Comparison of ENCODE assay signal across 8 cellular contexts in genomic region chr14:73613046-73613383, GRCh38. TPM values are rescaled to one million over a fixed set of nuclear protein-coding genes. Genes with fewer than 3 reads are reported as not detected.
DNase-seq lines count a peak whose midpoint lies in the region; ATAC-seq, FAIRE-seq and TF ChIP-seq lines count a peak whose summit lies in the region.

No MANE protein-coding gene starts in this region.

- H3K9me3 ChIP-seq in T-helper 17 cell (ENCODE audit: control insufficient read depth, low read length, poor library complexity, severe bottlenecking) (no peaks in the 10 kb centered on the region), gastroesophageal sphincter (no peaks in the 10 kb centered on the region), psoas muscle (no peaks in the 10 kb centered on the region)

- no peak for TF ChIP-seq EP300 in gastroesophageal sphincter (IDR thresholded peaks at IDR 0.05)

- no peaks in the 10 kb centered on the region for H3K4me1 Mint-ChIP-seq in stimulated activated naive CD8-positive, alpha-beta T cell treated with anti-CD3 and anti-CD28 coated beads, Interleukin-15, Interleukin-2, amounts not matched to agents 100 ng/mL and 50 ng/mL, for 24 hours (ENCODE audit: low read depth)
- H3K4me1 Mint-ChIP-seq in T-helper 17 cell = peaks cover 2% of the 10 kb centered on the region

- H3K4me3 ChIP-seq in gastroesophageal sphincter = peak overlapping the region; percentile 53 to 77
- peak overlapping the region; percentile 86 for H3K4me3 ChIP-seq in psoas muscle

- H3K27ac ChIP-seq in gastroesophageal sphincter (peak overlapping the region; percentile 72 to 92 (median 88)), psoas muscle (peak overlapping the region; percentile 82)

- H3K27me3 ChIP-seq in gastroesophageal sphincter = no peaks in the 10 kb centered on the region
- H3K27me3 ChIP-seq in psoas muscle (ENCODE audit: insufficient read depth in 3 of 3, low read length in 2 of 3) = no peaks in the 10 kb centered on the region

- TF ChIP-seq CTCF in gastroesophageal sphincter (IDR thresholded peaks at IDR 0.05) (no peak), psoas muscle (IDR thresholded peaks at IDR 0.05) (no peak)

- ATAC-seq in stimulated activated naive CD8-positive, alpha-beta T cell treated with anti-CD3 and anti-CD28 coated beads, Interleukin-15, Interleukin-2, amounts not matched to agents 100 U/mL and 50 U/mL, for 24 hours = no peak
- ATAC-seq in T-helper 17 cell (peak; percentile 5), gastroesophageal sphincter (peak; percentile 19), psoas muscle (peak in 3 of 4 donors; percentile 19 to 30 (median 30))

- H3K4me3 Mint-ChIP-seq in stimulated activated naive CD8-positive, alpha-beta T cell treated with anti-CD3 and anti-CD28 coated beads, Interleukin-15, Interleukin-2, amounts not matched to agents 100 ng/mL and 50 ng/mL, for 24 hours = peak overlapping the region; percentile 82
- H3K4me3 Mint-ChIP-seq in T-helper 17 cell = peak overlapping the region; percentile 90

- no peaks in the 10 kb centered on the region for H3K9me3 Mint-ChIP-seq in stimulated activated naive CD8-positive, alpha-beta T cell treated with anti-CD3 and anti-CD28 coated beads, Interleukin-15, Interleukin-2, amounts not matched to agents 100 ng/mL and 50 ng/mL, for 24 hours

- intact Hi-C loops in psoas muscle (cut with DNase I) = loop anchor here in 1 of 2 donors (5.0 kb wide), 2 partner anchors 46 to 121 kb away; partner anchors contain the start of genes ACOT2 and RIOX1

- DNase-seq in stimulated activated naive CD8-positive, alpha-beta T cell treated with anti-CD3 and anti-CD28 coated beads, Interleukin-15, Interleukin-2, amounts not matched to agents 100 U/mL and 50 U/mL, for 24 hours = no peak
- no peak for DNase-seq in T-helper 17 cell
- DNase-seq in psoas muscle = no peak
- no peak for DNase-seq in GM19238 (ENCODE audit: insufficient read length, low spot score)
- DNase-seq in H54 (ENCODE audit: insufficient read length, low spot score) = no peak
- DNase-seq in AG20443 (ENCODE audit: low spot score) = no peak

- WGBS in gastroesophageal sphincter (ENCODE audit: low coverage in 1 of 2), 2 donors = 0 to 6% methylated on average over 6 of the region's 13 CpGs
- WGBS in psoas muscle, 3 donors = 9 to 16% (median 13%) methylated on average over 13 of the region's 13 CpGs

- H3K36me3 ChIP-seq in gastroesophageal sphincter = no peaks in the 10 kb centered on the region
- H3K36me3 ChIP-seq in psoas muscle (ENCODE audit: insufficient read depth in 1 of 2, low read depth in 1 of 2) = no peaks in the 10 kb centered on the region

- FAIRE-seq in H54 (lab: Jason Lieb, UNC) = no peak

- no peak overlapping the region for H3K27ac Mint-ChIP-seq in stimulated activated naive CD8-positive, alpha-beta T cell treated with anti-CD3 and anti-CD28 coated beads, Interleukin-15, Interleukin-2, amounts not matched to agents 100 ng/mL and 50 ng/mL, for 24 hours
- peak overlapping the region; percentile 59 for H3K27ac Mint-ChIP-seq in T-helper 17 cell

- no peak for TF ChIP-seq POLR2A in gastroesophageal sphincter (IDR thresholded peaks at IDR 0.05)
- no peak for TF ChIP-seq POLR2A in H54 (IDR thresholded peaks at IDR 0.05; ENCODE audit: low read depth, low read length)

- H3K36me3 Mint-ChIP-seq in stimulated activated naive CD8-positive, alpha-beta T cell treated with anti-CD3 and anti-CD28 coated beads, Interleukin-15, Interleukin-2, amounts not matched to agents 100 ng/mL and 50 ng/mL, for 24 hours (ENCODE audit: low read depth) = no peaks in the 10 kb centered on the region
- H3K36me3 Mint-ChIP-seq in T-helper 17 cell (ENCODE audit: low read depth) = no peaks in the 10 kb centered on the region

- peaks cover 7% of the 10 kb centered on the region for H3K27me3 Mint-ChIP-seq in stimulated activated naive CD8-positive, alpha-beta T cell treated with anti-CD3 and anti-CD28 coated beads, Interleukin-15, Interleukin-2, amounts not matched to agents 100 ng/mL and 50 ng/mL, for 24 hours
- peaks cover 9% of the 10 kb centered on the region for H3K27me3 Mint-ChIP-seq in T-helper 17 cell

- H3K4me1 ChIP-seq in gastroesophageal sphincter (peaks cover 0 to 12% (median 0%) of the 10 kb centered on the region in 3 donors), psoas muscle (no peaks in the 10 kb centered on the region)

RNA-seq across cellular contexts. Expression of gene ACOT6, which starts 0.7 kb away (rescaled TPM):
- total RNA-seq in T-helper 17 cell (not detected), gastroesophageal sphincter (not detected), psoas muscle (not detected)
- polyA plus RNA-seq in psoas muscle = not detected

RNA-seq across cellular contexts. Expression of gene ACOT4, which starts 21.3 kb away (rescaled TPM):
- total RNA-seq in T-helper 17 cell = 1 to 10 TPM in 1 of 2 donors, under 1 TPM in 1; 0.65 to 1.1 TPM
- total RNA-seq in gastroesophageal sphincter = under 1 TPM in 2 of 4 donors, not detected in 2; 0.31 to 0.50 TPM
- total RNA-seq in psoas muscle = under 1 TPM; 0.25 to 0.60 (median 0.32) TPM
- polyA plus RNA-seq in psoas muscle = 1 to 10 TPM in 1 of 3 donors, under 1 TPM in 2; 0.11 to 2.5 (median 0.16) TPM

RNA-seq across cellular contexts. Expression of gene DNAL1, which starts 31.8 kb away (rescaled TPM):
- total RNA-seq in T-helper 17 cell (1 to 10 TPM; 5.4 to 6.1 TPM), gastroesophageal sphincter (10 to 100 TPM in 2 of 4 donors, 1 to 10 TPM in 2; 8.9 to 18.2 (median 10.4) TPM), psoas muscle (1 to 10 TPM; 4.3 to 8.4 (median 6.3) TPM)
- polyA plus RNA-seq in psoas muscle = 10 to 100 TPM in 1 of 3 donors, 1 to 10 TPM in 2; 6.0 to 20.0 (median 7.1) TPM

RNA-seq across cellular contexts. Expression of gene ACOT2, which starts 44.0 kb away (rescaled TPM):
- total RNA-seq in T-helper 17 cell = 10 to 100 TPM; 11.1 to 16.1 TPM
- total RNA-seq in gastroesophageal sphincter = 100 to 1,000 TPM in 3 of 4 donors, 10 to 100 TPM in 1; 37.6 to 156 (median 107) TPM
- total RNA-seq in psoas muscle = 100 to 1,000 TPM in 1 of 4 donors, 10 to 100 TPM in 3; 34.3 to 153 (median 62.2) TPM
- polyA plus RNA-seq in psoas muscle = 10 to 100 TPM; 31.2 to 86.1 (median 68.4) TPM

RNA-seq across cellular contexts. Expression of gene HEATR4, which starts 54.3 kb away (rescaled TPM):
- total RNA-seq in T-helper 17 cell = under 1 TPM in 1 of 2 donors, not detected in 1; 0.07 TPM
- under 1 TPM; 0.31 to 0.54 (median 0.35) TPM for total RNA-seq in gastroesophageal sphincter
- total RNA-seq in psoas muscle = under 1 TPM in 2 of 4 donors, not detected in 2; 0.10 to 0.24 TPM
- polyA plus RNA-seq in psoas muscle = under 1 TPM; 0.03 to 0.08 (median 0.03) TPM
